Comparison of ENCODE assay signal across 36 cellular contexts in the genomic region with DNA sequence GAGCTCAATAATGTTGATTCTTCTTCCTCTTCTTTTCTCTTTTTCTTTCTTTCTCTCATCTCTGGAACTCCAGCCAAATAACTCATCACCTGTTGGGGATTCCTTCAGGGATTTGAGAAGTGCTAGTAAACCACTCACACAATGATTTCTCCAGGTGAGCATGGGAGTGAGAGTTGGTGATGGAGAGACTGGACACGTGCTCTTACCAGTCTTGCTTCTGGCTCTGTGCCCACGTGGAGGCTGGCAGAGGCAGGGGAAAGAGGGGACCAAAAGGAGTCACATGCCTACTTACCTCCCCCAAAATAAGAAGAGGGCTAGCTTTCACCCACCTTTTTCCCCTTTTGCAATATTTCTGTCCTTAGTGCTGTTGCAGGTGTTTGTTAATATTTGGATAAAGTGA. TPM values are rescaled to one million over a fixed set of nuclear protein-coding genes. Genes with fewer than 3 reads are reported as not detected.
"Had no signal": no experiment of that assay in that cellular context is flagged by ENCODE, and none has a peak within 500 bp of the region (broad histone marks: within the 10 kb centered on the region; RNA-seq: fewer than 3 reads in every experiment).

No MANE protein-coding gene starts in this region.

- H3K4me1 ChIP-seq: adrenal gland, ascending aorta, body of pancreas, breast epithelium had no signal

- DNase-seq: activated effector memory CD4-positive, alpha-beta T cell treated with anti-CD3 and anti-CD28 coated beads, Interleukin-2, amount 50 U/mL, for 16 hours; activated effector memory CD4-positive, alpha-beta T cell treated with Interleukin-2 at 50 U/mL for 16 hours; activated gamma-delta T cell; activated gamma-delta T cell treated with Interleukin-2 at 50 U/mL for 16 hours; activated naive CD4-positive, alpha-beta T cell; activated naive CD4-positive, alpha-beta T cell treated with anti-CD3 and anti-CD28 coated beads for 36 hours; activated naive CD4-positive, alpha-beta T cell treated with anti-CD3 and anti-CD28 coated beads, Interleukin-2, amount 10 ng/mL, durations not matched to agents 7 days and 5 days; activated naive CD4-positive, alpha-beta T cell treated with anti-CD3 and anti-CD28 coated beads, Interleukin-2, amount 50 U/mL, for 16 hours; activated naive CD4-positive, alpha-beta T cell treated with Interleukin-2 at 50 U/mL for 16 hours; activated naive CD8-positive, alpha-beta T cell treated with anti-CD3 and anti-CD28 coated beads for 36 hours; activated naive CD8-positive, alpha-beta T cell treated with anti-CD3 and anti-CD28 coated beads, Interleukin-2, amount 10 ng/mL, durations not matched to agents 7 days and 5 days; activated naive CD8-positive, alpha-beta T cell treated with anti-CD3 and anti-CD28 coated beads, Interleukin-2, amount 50 U/mL, for 24 hours; activated T-cell treated with anti-CD3 and anti-CD28 coated beads, Interleukin-2, amount 50 U/mL, for 1 hour; activated T-cell treated with anti-CD3 and anti-CD28 coated beads, Interleukin-2, amount 50 U/mL, for 24 hours; activated T-cell treated with anti-CD3 and anti-CD28 coated beads, Interleukin-2, amount 50 U/mL, for 4 hours; activated T-cell treated with anti-CD3 and anti-CD28 coated beads, Interleukin-2, amount 50 U/mL, for 48 hours; activated T-cell treated with anti-CD3 and anti-CD28 coated beads, Interleukin-2, amount 50 U/mL, for 72 hours; adrenal gland; amniotic stem cell; amygdala; anterior cingulate cortex; aorta; body of pancreas; brain microvascular endothelial cell; caudate nucleus; central memory CD4-positive, alpha-beta T cell; cerebellar nuclear complex had no signal

- H3K27me3 ChIP-seq: adrenal gland, ascending aorta, body of pancreas, brain microvascular endothelial cell, breast epithelium had no signal

- H3K36me3 ChIP-seq: adrenal gland, ascending aorta, brain microvascular endothelial cell, breast epithelium, cardiac muscle cell had no signal

- FAIRE-seq: astrocyte, bronchial epithelial cell had no signal

- H3K27ac ChIP-seq: adrenal gland, ascending aorta, body of pancreas, brain microvascular endothelial cell, breast epithelium, cardiac muscle cell had no signal

- H3K9me3 ChIP-seq: adrenal gland, ascending aorta, body of pancreas, breast epithelium had no signal

- ATAC-seq: activated naive CD4-positive, alpha-beta T cell treated with anti-CD3 and anti-CD28 coated beads, Interleukin-2, amount 50 U/mL, for 72 hours; activated naive CD8-positive, alpha-beta T cell treated with anti-CD3 and anti-CD28 coated beads, Interleukin-2, amount 50 U/mL, for 24 hours; activated T-cell treated with anti-CD3 and anti-CD28 coated beads, Interleukin-2, amount 50 U/mL, for 4 hours; activated T-cell treated with anti-CD3 and anti-CD28 coated beads, Interleukin-2, amount 50 U/mL, for 72 hours; activated T-helper 17 cell treated with anti-CD3 and anti-CD28 coated beads, Interleukin-2, amount 50 U/mL, for 72 hours; body of pancreas had no signal

- H3K4me3 ChIP-seq: adrenal gland, ascending aorta, body of pancreas, breast epithelium, cardiac muscle cell had no signal

RNA-seq across cellular contexts. Expression of a gene that starts 28.6 kb away (rescaled TPM):
- total RNA-seq: activated naive CD4-positive, alpha-beta T cell treated with anti-CD3 and anti-CD28 coated beads for 36 hours; activated naive CD4-positive, alpha-beta T cell treated with anti-CD3 and anti-CD28 coated beads, Interleukin-2, amount 50 U/mL, for 72 hours; activated naive CD8-positive, alpha-beta T cell treated with anti-CD3 and anti-CD28 coated beads for 36 hours; activated naive CD8-positive, alpha-beta T cell treated with anti-CD3 and anti-CD28 coated beads, Interleukin-2, amount 10 ng/mL, durations not matched to agents 7 days and 5 days; activated T-cell treated with anti-CD3 and anti-CD28 coated beads, Interleukin-2, amount 50 U/mL, for 4 hours; activated T-cell treated with anti-CD3 and anti-CD28 coated beads, Interleukin-2, amount 50 U/mL, for 72 hours; activated T-helper 1 cell treated with anti-CD3 and anti-CD28 coated beads, Interleukin-12 subunit alpha, Interleukin-12 subunit beta, Interleukin-2, Interleukin-4 antibody, amounts not matched to agents 30 ng/mL and 10 ng/mL and 1 ng/mL, durations not matched to agents 14 hours and 24 hours and 36 hours; activated T-helper 17 cell treated with anti-CD3 and anti-CD28 coated beads, Interleukin-2, amount 50 U/mL, for 72 hours; activated T-helper 2 cell treated with anti-CD3 and anti-CD28 coated beads, Interferon-gamma antibody, Interleukin-2, Interleukin-4, amounts not matched to agents 10 μg/mL and 5 μg/mL and 100 μg/mL, durations not matched to agents 14 hours and 24 hours and 36 hours; bronchial epithelial cell had no signal
